Comparison of ENCODE assay signal across 26 cellular contexts in genomic region chr17:4023220-4023619, GRCh38. TPM values are rescaled to one million over a fixed set of nuclear protein-coding genes. Genes with fewer than 3 reads are reported as not detected.
"Had no signal": no experiment of that assay in that cellular context is flagged by ENCODE, and none has a peak within 500 bp of the region (broad histone marks: within the 10 kb centered on the region; RNA-seq: fewer than 3 reads in every experiment).

No MANE protein-coding gene starts in this region.

- H3K9me3 ChIP-seq: thoracic aorta had no signal

- H3K27me3 ChIP-seq: adrenal gland, brain microvascular endothelial cell, foreskin keratinocyte, heart right ventricle had no signal

- H3K4me3 ChIP-seq: adrenal gland, heart right ventricle, psoas muscle, thoracic aorta had no signal

- DNase-seq: activated B cell treated with CpG ODN at 0.5 μM for 24 hours; activated CD4-positive, alpha-beta T cell treated with anti-CD3 and anti-CD28 coated beads, Interleukin-2, amount 50 U/mL, for 1 hour; activated CD8-positive, alpha-beta T cell treated with anti-CD3 and anti-CD28 coated beads for 36 hours; activated naive CD4-positive, alpha-beta T cell; activated naive CD8-positive, alpha-beta T cell treated with anti-CD3 and anti-CD28 coated beads for 36 hours; activated T-cell treated with anti-CD3 and anti-CD28 coated beads, Interleukin-2, amount 50 U/mL, for 48 hours; adrenal gland; aorta; brain microvascular endothelial cell; cortex of kidney; foreskin keratinocyte; heart right ventricle; midbrain; naive thymus-derived CD4-positive, alpha-beta T cell; nucleus accumbens; psoas muscle; stimulated activated CD4-positive, alpha-beta T cell treated with anti-CD3 and anti-CD28 coated beads, Interleukin-15, amount 100 ng/mL, for 24 hours; stimulated activated CD4-positive, alpha-beta T cell treated with anti-CD3 and anti-CD28 coated beads, Interleukin-2, amount 100 ng/mL, for 24 hours; stimulated activated naive CD4-positive, alpha-beta T cell; T-helper 1 cell; trophoblast cell had no signal

- H3K9ac ChIP-seq: parathyroid adenoma had no signal

- H3K4me1 ChIP-seq: adrenal gland, foreskin keratinocyte, heart right ventricle, parathyroid adenoma, psoas muscle had no signal

- H3K27ac ChIP-seq: adrenal gland, brain microvascular endothelial cell, foreskin keratinocyte, heart right ventricle, parathyroid adenoma, psoas muscle, thoracic aorta had no signal

- H2AFZ ChIP-seq: parathyroid adenoma had no signal

- ATAC-seq: activated CD8-positive, alpha-beta T cell treated with anti-CD3 and anti-CD28 coated beads for 36 hours; esophagus mucosa; foreskin keratinocyte; heart right ventricle; naive thymus-derived CD4-positive, alpha-beta T cell; psoas muscle had no signal

- FAIRE-seq: urothelium cell line had no signal

RNA-seq across cellular contexts. Expression of gene ATP2A3, which starts 59.0 kb away (rescaled TPM):
- polyA plus RNA-seq: neural cell had no signal
